In the genomic region with DNA sequence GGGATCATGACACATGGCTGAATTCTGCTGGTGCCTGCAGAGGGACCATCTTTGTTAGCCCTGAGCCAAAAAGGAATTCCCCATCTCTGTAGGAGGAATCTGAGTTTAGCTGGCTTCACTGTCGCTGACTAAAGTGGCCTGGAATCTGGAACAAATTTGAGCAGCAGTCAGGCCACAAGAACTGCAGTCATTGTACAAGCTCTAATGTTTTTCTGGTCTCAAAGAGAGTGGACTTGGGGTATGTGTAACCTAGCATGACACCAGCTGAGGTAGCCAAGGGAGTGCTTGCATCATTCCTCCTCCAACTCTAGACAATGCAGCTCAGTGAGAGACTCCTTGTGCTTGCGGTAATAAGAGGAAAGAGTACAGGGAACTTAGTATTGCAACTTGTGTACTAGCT, we compare ENCODE assay signal across 18 cellular contexts.
DNase-seq lines count a peak whose midpoint lies in the region; ATAC-seq, FAIRE-seq and TF ChIP-seq lines count a peak whose summit lies in the region.
"Had no signal": no experiment of that assay in that cellular context is flagged by ENCODE, and none has a peak within 500 bp of the region (broad histone marks: within the 10 kb centered on the region; RNA-seq: fewer than 3 reads in every experiment).

No MANE protein-coding gene starts in this region.

- no peak overlapping the region for H3K4me3 Mint-ChIP-seq in astrocyte (ENCODE audit: unreplicated experiment)
- no peak overlapping the region for H3K4me3 Mint-ChIP-seq in stimulated activated naive CD8-positive, alpha-beta T cell treated with anti-CD3 and anti-CD28 coated beads, Interleukin-15, amount 100 ng/mL, for 72 hours
- H3K4me3 Mint-ChIP-seq: CD8-positive, alpha-beta memory T cell had no signal

- TF ChIP-seq CTCF in astrocyte (IDR thresholded peaks at IDR 0.05; ENCODE audit: insufficient read depth, low read depth, low read length) (no peak), kidney epithelial cell (IDR thresholded peaks at IDR 0.05; ENCODE audit: insufficient read depth, low read length, poor library complexity, severe bottlenecking) (no peak), D721Med (IDR thresholded peaks at IDR 0.05; ENCODE audit: insufficient read depth, missing control alignments) (no peak)

- H2AFZ ChIP-seq in astrocyte (ENCODE audit: low read depth, low read length), result no peak overlapping the region

- H3K4me2 ChIP-seq in astrocyte (ENCODE audit: low read length), result no peak overlapping the region
- H3K4me2 ChIP-seq: BLaER1 had no signal

- FAIRE-seq in astrocyte (lab: Jason Lieb, UNC), result no peak
- peak; percentile 9 for FAIRE-seq in urothelium cell line (lab: Jason Lieb, UNC)
- FAIRE-seq in D721Med (lab: Jason Lieb, UNC), result no peak

- H3K27me3 ChIP-seq in astrocyte (ENCODE audit: insufficient read depth, low read length) (no peaks in the 10 kb centered on the region), kidney epithelial cell (ENCODE audit: control insufficient read depth, insufficient read depth, low read length) (no peaks in the 10 kb centered on the region)
- H3K27me3 ChIP-seq: BLaER1, MG63 had no signal

- H3K79me2 ChIP-seq in astrocyte (ENCODE audit: insufficient read depth, low read length), result no peaks in the 10 kb centered on the region

- H3K27me3 Mint-ChIP-seq in astrocyte (ENCODE audit: low read depth, unreplicated experiment), result no peaks in the 10 kb centered on the region
- H3K27me3 Mint-ChIP-seq in stimulated activated naive CD8-positive, alpha-beta T cell treated with anti-CD3 and anti-CD28 coated beads, Interleukin-15, amount 100 ng/mL, for 72 hours, result no peaks in the 10 kb centered on the region
- H3K27me3 Mint-ChIP-seq: CD8-positive, alpha-beta memory T cell had no signal

- peaks cover 14% of the 10 kb centered on the region for H3K4me1 Mint-ChIP-seq in astrocyte (ENCODE audit: low read depth, unreplicated experiment)
- H3K4me1 Mint-ChIP-seq in stimulated activated naive CD8-positive, alpha-beta T cell treated with anti-CD3 and anti-CD28 coated beads, Interleukin-15, amount 100 ng/mL, for 72 hours, result no peaks in the 10 kb centered on the region
- H3K4me1 Mint-ChIP-seq: CD8-positive, alpha-beta memory T cell had no signal

- no peak for ATAC-seq in stimulated activated naive CD8-positive, alpha-beta T cell treated with anti-CD3 and anti-CD28 coated beads, Interleukin-15, amount 100 ng/mL, for 72 hours
- ATAC-seq in HG03460 (IDR thresholded peaks at IDR 0.05; ENCODE audit: unreplicated experiment), result no peak
- ATAC-seq: HCT116, PC-3, Right ventricle myocardium inferior had no signal

- no peak overlapping the region for H3K9ac ChIP-seq in astrocyte (ENCODE audit: low read length)
- H3K9ac ChIP-seq: BLaER1 had no signal

- no peaks in the 10 kb centered on the region for H4K20me1 ChIP-seq in astrocyte (ENCODE audit: insufficient read depth, low read length)
- H4K20me1 ChIP-seq: BLaER1 had no signal

- H3K4me1 ChIP-seq in astrocyte (ENCODE audit: insufficient read depth, low read length), result no peaks in the 10 kb centered on the region
- H3K4me1 ChIP-seq: BLaER1 had no signal

- no peak overlapping the region for H3K27ac ChIP-seq in astrocyte (ENCODE audit: low read depth, low read length)
- H3K27ac ChIP-seq: BLaER1 had no signal

- H3K36me3 Mint-ChIP-seq in astrocyte (ENCODE audit: low read depth, unreplicated experiment), result no peaks in the 10 kb centered on the region
- H3K36me3 Mint-ChIP-seq: CD8-positive, alpha-beta memory T cell had no signal

- peaks cover 4% of the 10 kb centered on the region for H3K9me3 ChIP-seq in astrocyte (ENCODE audit: insufficient read depth, low read depth, low read length)
- H3K9me3 ChIP-seq: BLaER1, MG63 had no signal

- peak; percentile 17 for DNase-seq in HK-2 (ENCODE audit: unreplicated experiment)
- no peak for DNase-seq in astrocyte (ENCODE audit: low read depth)
- DNase-seq in kidney epithelial cell (ENCODE audit: low read depth), result peak; percentile 32
- DNase-seq in urothelium cell line (ENCODE audit: low spot score), result no peak
- no peak for DNase-seq in stimulated activated naive CD8-positive, alpha-beta T cell treated with anti-CD3 and anti-CD28 coated beads, Interleukin-15, amount 100 ng/mL, for 72 hours
- no peak for DNase-seq in D721Med (ENCODE audit: insufficient read length, low spot score)
- DNase-seq: CD8-positive, alpha-beta memory T cell; KG1; MG63; NCI-H1092 treated with DMSO at 0.1 percent for 48 hours; NCI-H1694 treated with DMSO at 0.1 percent for 48 hours; NCI-H446 treated with DMSO at 0.1 percent for 48 hours; NCI-H748 treated with DMSO at 0.1 percent for 48 hours; PC-3 had no signal

- H3K9me3 Mint-ChIP-seq in astrocyte (ENCODE audit: unreplicated experiment), result peaks cover 2% of the 10 kb centered on the region
- H3K9me3 Mint-ChIP-seq in stimulated activated naive CD8-positive, alpha-beta T cell treated with anti-CD3 and anti-CD28 coated beads, Interleukin-15, amount 100 ng/mL, for 72 hours, result peaks cover 7 to 19% of the 10 kb centered on the region in 2 donors

- no peak overlapping the region for H3K4me3 ChIP-seq in astrocyte (ENCODE audit: insufficient read depth, low read depth, low read length)
- H3K4me3 ChIP-seq in kidney epithelial cell (ENCODE audit: low read depth, low read length), result no peak overlapping the region
- H3K4me3 ChIP-seq: BLaER1, MG63 had no signal

- H3K27ac Mint-ChIP-seq in astrocyte (ENCODE audit: unreplicated experiment), result peak overlapping the region; percentile 85
- H3K27ac Mint-ChIP-seq in stimulated activated naive CD8-positive, alpha-beta T cell treated with anti-CD3 and anti-CD28 coated beads, Interleukin-15, amount 100 ng/mL, for 72 hours, result no peak overlapping the region
- H3K27ac Mint-ChIP-seq: CD8-positive, alpha-beta memory T cell had no signal

- H3K36me3 ChIP-seq in astrocyte (ENCODE audit: insufficient read depth, low read length) (no peaks in the 10 kb centered on the region), kidney epithelial cell (ENCODE audit: control insufficient read depth, insufficient read depth, low read length) (no peaks in the 10 kb centered on the region)
- H3K36me3 ChIP-seq: BLaER1, MG63 had no signal

Comparison
In these comparisons a context has a peak if more than half of its experiments do, and no peak if none do; other contexts are left out.
1. DNase-seq: peak in HK-2 (single experiment) and kidney epithelial cell (single experiment); none in astrocyte (single experiment), urothelium cell line (single experiment), stimulated activated naive CD8-positive, alpha-beta T cell treated with anti-CD3 and anti-CD28 coated beads, Interleukin-15, amount 100 ng/mL, for 72 hours (0 of 2) and D721Med (single experiment).